In the genomic region with DNA sequence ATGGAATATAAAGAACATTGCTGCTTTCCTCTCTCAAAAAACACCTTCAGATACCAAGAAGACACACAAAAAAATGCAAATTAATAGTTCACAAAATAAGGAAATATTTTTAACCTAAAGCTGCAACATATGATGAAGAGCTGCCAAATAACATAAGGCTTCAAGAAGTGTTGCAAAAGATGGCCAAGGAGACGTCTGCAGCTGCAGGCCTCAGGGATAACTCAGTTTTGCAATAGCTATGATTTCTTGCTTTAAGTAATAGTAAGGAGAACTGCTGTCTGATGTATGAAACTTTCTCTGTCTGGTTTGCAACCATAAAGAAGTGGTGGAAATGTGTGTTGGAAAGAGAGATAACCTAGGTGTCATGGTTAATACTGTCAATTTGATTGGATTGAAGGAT, we compare ENCODE assay signal across 31 cellular contexts.
"Had no signal": no experiment of that assay in that cellular context is flagged by ENCODE, and none has a peak within 500 bp of the region (broad histone marks: within the 10 kb centered on the region; RNA-seq: fewer than 3 reads in every experiment).

No MANE protein-coding gene starts in this region.

- H3K27me3 Mint-ChIP-seq: activated CD4-positive, alpha-beta T cell treated with anti-CD3 and anti-CD28 coated beads for 36 hours; activated CD4-positive, alpha-beta T cell treated with anti-CD3 and anti-CD28 coated beads, Interleukin-2, amount 10 ng/mL, durations not matched to agents 7 days and 5 days; activated T-cell treated with anti-CD3 and anti-CD28 coated beads, Interleukin-2, amount 50 U/mL, for 24 hours had no signal

- H3K4me3 ChIP-seq: adrenal gland, body of pancreas had no signal

- H3K36me3 Mint-ChIP-seq: activated naive CD4-positive, alpha-beta T cell treated with anti-CD3 and anti-CD28 coated beads, Interleukin-2, amount 50 U/mL, for 24 hours; activated naive CD8-positive, alpha-beta T cell treated with anti-CD3 and anti-CD28 coated beads, Interleukin-2, amount 10 ng/mL, durations not matched to agents 7 days and 5 days had no signal

- ATAC-seq: activated CD4-positive, alpha-beta T cell treated with anti-CD3 and anti-CD28 coated beads for 36 hours; activated CD4-positive, CD25-positive, alpha-beta regulatory T cell treated with anti-CD3 and anti-CD28 coated beads, Interleukin-2, amount 50 U/mL, for 24 hours; activated CD8-positive, alpha-beta T cell treated with anti-CD3 and anti-CD28 coated beads, Interleukin-2, amount 10 ng/mL, durations not matched to agents 7 days and 5 days; body of pancreas; SK-N-SH treated with all-trans-retinoic acid at 6 μM for 48 hours; WTC11 had no signal

- H3K36me3 ChIP-seq: adrenal gland had no signal

- H3K9me3 Mint-ChIP-seq: activated CD4-positive, alpha-beta T cell treated with anti-CD3 and anti-CD28 coated beads, Interleukin-2, amount 10 ng/mL, durations not matched to agents 7 days and 5 days; activated naive CD4-positive, alpha-beta T cell treated with anti-CD3 and anti-CD28 coated beads, Interleukin-2, amount 50 U/mL, for 24 hours; activated naive CD8-positive, alpha-beta T cell treated with anti-CD3 and anti-CD28 coated beads, Interleukin-2, amount 10 ng/mL, durations not matched to agents 7 days and 5 days; activated T-helper 2 cell treated with anti-CD3 and anti-CD28 coated beads, Interferon-gamma antibody, Interleukin-2, Interleukin-4, amounts not matched to agents 10 μg/mL and 5 μg/mL and 100 μg/mL, durations not matched to agents 14 hours and 24 hours and 36 hours; T-helper 1 cell treated with Interleukin-12 subunit alpha and Interleukin-12 subunit beta and Interleukin-4 antibody, amounts not matched to agents 30 μg/mL and 1 μg/mL, for 36 hours; T-helper 2 cell treated with Interferon-gamma antibody and Interleukin-4, amounts not matched to agents 5 μg/mL and 100 μg/mL, for 36 hours had no signal

- DNase-seq: activated CD4-positive, alpha-beta T cell treated with anti-CD3 and anti-CD28 coated beads for 36 hours; activated CD4-positive, alpha-beta T cell treated with anti-CD3 and anti-CD28 coated beads, Interleukin-2, amount 10 ng/mL, durations not matched to agents 7 days and 5 days; activated CD4-positive, alpha-beta T cell treated with anti-CD3 and anti-CD28 coated beads, Interleukin-2, amount 50 U/mL, for 48 hours; activated CD8-positive, alpha-beta T cell treated with anti-CD3 and anti-CD28 coated beads, Interleukin-2, amount 10 ng/mL, durations not matched to agents 7 days and 5 days; activated gamma-delta T cell; activated naive CD4-positive, alpha-beta T cell treated with Interleukin-2 at 50 U/mL for 16 hours; activated naive CD8-positive, alpha-beta T cell treated with anti-CD3 and anti-CD28 coated beads, Interleukin-2, amount 10 ng/mL, durations not matched to agents 7 days and 5 days; activated T-cell treated with anti-CD3 and anti-CD28 coated beads, Interleukin-2, amount 50 U/mL, for 24 hours; adrenal gland; body of pancreas; caudate nucleus; cerebellar nuclear complex; cortex of kidney; NCI-H1092 treated with DMSO at 0.1 percent for 48 hours; NCI-H1417; NCI-H146; NCI-H187; NCI-H2081; NCI-H510A; NCI-H526; NCI-H748 treated with DMSO at 0.1 percent for 48 hours; NK-92 treated with Interleukin-12 subunit alpha and Interleukin-12 subunit beta, amount 100 ng/mL, for 24 hours; OCI-M1; SHP77 had no signal

- H3K4me1 ChIP-seq: adrenal gland, body of pancreas had no signal

- H3K27ac ChIP-seq: adrenal gland, body of pancreas had no signal

- H3K27me3 ChIP-seq: adrenal gland, body of pancreas had no signal

- H3K4me1 Mint-ChIP-seq: activated CD4-positive, alpha-beta T cell treated with anti-CD3 and anti-CD28 coated beads for 36 hours; activated CD4-positive, alpha-beta T cell treated with anti-CD3 and anti-CD28 coated beads, Interleukin-2, amount 10 ng/mL, durations not matched to agents 7 days and 5 days; activated naive CD4-positive, alpha-beta T cell treated with anti-CD3 and anti-CD28 coated beads, Interleukin-2, amount 50 U/mL, for 24 hours; activated naive CD8-positive, alpha-beta T cell treated with anti-CD3 and anti-CD28 coated beads, Interleukin-2, amount 10 ng/mL, durations not matched to agents 7 days and 5 days; WTC11 had no signal

- H3K4me3 Mint-ChIP-seq: activated CD4-positive, alpha-beta T cell treated with anti-CD3 and anti-CD28 coated beads for 36 hours; activated CD4-positive, alpha-beta T cell treated with anti-CD3 and anti-CD28 coated beads, Interleukin-2, amount 10 ng/mL, durations not matched to agents 7 days and 5 days; activated CD8-positive, alpha-beta T cell treated with anti-CD3 and anti-CD28 coated beads, Interleukin-2, amount 10 ng/mL, durations not matched to agents 7 days and 5 days; activated naive CD4-positive, alpha-beta T cell treated with anti-CD3 and anti-CD28 coated beads, Interleukin-2, amount 50 U/mL, for 24 hours; activated naive CD8-positive, alpha-beta T cell treated with anti-CD3 and anti-CD28 coated beads, Interleukin-2, amount 10 ng/mL, durations not matched to agents 7 days and 5 days; activated T-cell treated with anti-CD3 and anti-CD28 coated beads, Interleukin-2, amount 50 U/mL, for 24 hours; T-helper 1 cell treated with Interleukin-12 subunit alpha and Interleukin-12 subunit beta and Interleukin-4 antibody, amounts not matched to agents 30 μg/mL and 1 μg/mL, for 36 hours; T-helper 2 cell treated with Interferon-gamma antibody and Interleukin-4, amounts not matched to agents 5 μg/mL and 100 μg/mL, for 36 hours; WTC11 had no signal

- H3K27ac Mint-ChIP-seq: activated CD4-positive, alpha-beta T cell treated with anti-CD3 and anti-CD28 coated beads for 36 hours; activated CD4-positive, alpha-beta T cell treated with anti-CD3 and anti-CD28 coated beads, Interleukin-2, amount 10 ng/mL, durations not matched to agents 7 days and 5 days; activated CD8-positive, alpha-beta T cell treated with anti-CD3 and anti-CD28 coated beads, Interleukin-2, amount 10 ng/mL, durations not matched to agents 7 days and 5 days; activated naive CD4-positive, alpha-beta T cell treated with anti-CD3 and anti-CD28 coated beads, Interleukin-2, amount 50 U/mL, for 24 hours; activated naive CD8-positive, alpha-beta T cell treated with anti-CD3 and anti-CD28 coated beads, Interleukin-2, amount 10 ng/mL, durations not matched to agents 7 days and 5 days; activated T-cell treated with anti-CD3 and anti-CD28 coated beads, Interleukin-2, amount 50 U/mL, for 24 hours; activated T-helper 2 cell treated with anti-CD3 and anti-CD28 coated beads, Interferon-gamma antibody, Interleukin-2, Interleukin-4, amounts not matched to agents 10 μg/mL and 5 μg/mL and 100 μg/mL, durations not matched to agents 14 hours and 24 hours and 36 hours; T-helper 1 cell treated with Interleukin-12 subunit alpha and Interleukin-12 subunit beta and Interleukin-4 antibody, amounts not matched to agents 30 μg/mL and 1 μg/mL, for 36 hours; T-helper 2 cell treated with Interferon-gamma antibody and Interleukin-4, amounts not matched to agents 5 μg/mL and 100 μg/mL, for 36 hours; WTC11 had no signal

- H3K9me3 ChIP-seq: adrenal gland, body of pancreas had no signal
